Comparison of ENCODE assay signal across 1 cellular context in the genomic region with DNA sequence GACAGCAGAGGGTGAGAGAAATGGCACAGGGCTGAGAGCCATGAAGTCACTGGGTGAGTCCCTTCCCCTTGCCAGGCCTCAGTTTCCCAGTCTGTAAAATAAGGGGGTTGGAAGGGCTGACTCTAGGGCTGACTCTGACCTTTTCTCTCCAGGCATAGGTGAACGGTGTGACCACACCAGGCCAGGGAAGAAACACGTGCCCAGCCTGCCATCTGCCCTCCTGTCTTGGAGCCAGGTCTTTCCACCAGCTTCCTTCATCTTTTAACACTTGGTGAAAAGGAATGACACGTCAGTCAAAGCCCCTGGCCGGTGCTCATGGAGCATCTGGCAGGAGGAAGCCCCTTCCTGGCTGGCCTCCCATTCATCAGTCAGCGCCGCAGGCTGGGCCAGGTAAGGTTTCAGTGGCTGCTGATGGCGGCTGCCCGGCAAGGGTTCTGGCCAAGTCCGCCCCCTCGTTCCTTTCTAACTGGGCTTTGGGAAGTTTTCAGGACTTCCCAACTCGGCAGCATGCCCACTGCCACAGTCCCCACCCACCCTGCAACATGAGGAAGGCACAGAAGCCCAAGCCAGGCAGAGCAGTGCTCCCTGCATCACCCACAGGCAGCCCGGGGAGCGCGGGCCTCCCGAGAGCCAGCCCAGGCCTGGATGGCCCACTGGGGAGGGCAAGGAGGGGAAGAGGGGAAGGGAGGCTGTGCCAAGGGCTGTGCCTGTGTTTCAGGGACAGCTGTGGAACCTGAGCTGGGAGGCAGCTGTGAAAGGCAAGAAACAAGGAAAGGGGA.
TF ChIP-seq lines count a peak whose summit lies in the region.

No MANE protein-coding gene starts in this region.

TF ChIP-seq in endothelial cell of umbilical vein, 7 proteins besides CTCF, POLR2A, EP300 and RAD21:
- TF ChIP-seq FOS (IDR thresholded peaks at IDR 0.05; ENCODE audit: borderline replicate concordance, insufficient read depth, low read length) (no peak), MYC (IDR thresholded peaks at IDR 0.05; ENCODE audit: low read depth, low read length) (no peak), POLR2AphosphoS5 (IDR thresholded peaks at IDR 0.05; ENCODE audit: insufficient read depth, low read depth, low read length) (no peak), MAX (IDR thresholded peaks at IDR 0.05; ENCODE audit: insufficient read depth, insufficient read length) (no peak), GATA2 (IDR thresholded peaks at IDR 0.05; ENCODE audit: insufficient read depth, insufficient read length, low read depth, low read length) (no peak), EZH2 (IDR thresholded peaks at IDR 0.05; ENCODE audit: borderline replicate concordance, low read depth, low read length, severe bottlenecking) (no peak), JUN (IDR thresholded peaks at IDR 0.05; ENCODE audit: borderline replicate concordance, insufficient read depth, insufficient read length, low read depth) (no peak)
